Comparison of ENCODE assay signal across 23 cellular contexts in genomic region chr22:40273319-40273718, GRCh38.
DNase-seq lines count a peak whose midpoint lies in the region; ATAC-seq, FAIRE-seq and TF ChIP-seq lines count a peak whose summit lies in the region.
"Had no signal": no experiment of that assay in that cellular context is flagged by ENCODE, and none has a peak within 500 bp of the region (broad histone marks: within the 10 kb centered on the region; RNA-seq: fewer than 3 reads in every experiment).

No MANE protein-coding gene starts in this region.

- peaks cover 28 to 61% (median 50%) of the 10 kb centered on the region in 3 donors for H3K4me1 Mint-ChIP-seq in CD8-positive, alpha-beta memory T cell
- H3K4me1 Mint-ChIP-seq in activated CD8-positive, alpha-beta memory T cell treated with anti-CD3 and anti-CD28 coated beads, Interleukin-2, amount 10 ng/mL, durations not matched to agents 7 days and 5 days: peaks cover 17% of the 10 kb centered on the region
- no peaks in the 10 kb centered on the region for H3K4me1 Mint-ChIP-seq in glutamatergic neuron (ENCODE audit: low read depth, unreplicated experiment)

- no peaks in the 10 kb centered on the region for H3K79me2 ChIP-seq in endothelial cell of umbilical vein (ENCODE audit: control insufficient read depth, insufficient read depth, low read length)

- FAIRE-seq in endothelial cell of umbilical vein (lab: Jason Lieb, UNC): no peak
- FAIRE-seq: colon, keratinocyte had no signal

- H3K27ac Mint-ChIP-seq in CD8-positive, alpha-beta memory T cell: peak overlapping the region in 5 of 8 donors; percentile 12 to 82 (median 50)
- no peak overlapping the region for H3K27ac Mint-ChIP-seq in activated CD8-positive, alpha-beta memory T cell treated with anti-CD3 and anti-CD28 coated beads, Interleukin-2, amount 10 ng/mL, durations not matched to agents 7 days and 5 days
- H3K27ac Mint-ChIP-seq in glutamatergic neuron (ENCODE audit: unreplicated experiment): no peak overlapping the region
- H3K27ac Mint-ChIP-seq: activated CD8-positive, alpha-beta T cell treated with anti-CD3 and anti-CD28 coated beads, Interleukin-2, amount 10 ng/mL, durations not matched to agents 7 days and 5 days had no signal

- H3K27me3 ChIP-seq in CD8-positive, alpha-beta memory T cell (ENCODE audit: insufficient read depth, low read length, poor library complexity, severe bottlenecking): no peaks in the 10 kb centered on the region
- H3K27me3 ChIP-seq in endothelial cell of umbilical vein (ENCODE audit: control insufficient read depth in 2 of 2, insufficient read depth in 2 of 2, low read length in 2 of 2) (no peaks in the 10 kb centered on the region), psoas muscle (ENCODE audit: insufficient read depth in 3 of 3, low read length in 2 of 3) (no peaks in the 10 kb centered on the region), upper lobe of left lung (no peaks in the 10 kb centered on the region)
- H3K27me3 ChIP-seq: brain microvascular endothelial cell, right atrium auricular region had no signal

- no peaks in the 10 kb centered on the region for H3K9me3 Mint-ChIP-seq in CD8-positive, alpha-beta memory T cell
- no peaks in the 10 kb centered on the region for H3K9me3 Mint-ChIP-seq in activated CD8-positive, alpha-beta memory T cell treated with anti-CD3 and anti-CD28 coated beads, Interleukin-2, amount 10 ng/mL, durations not matched to agents 7 days and 5 days (ENCODE audit: low read depth)
- no peaks in the 10 kb centered on the region for H3K9me3 Mint-ChIP-seq in glutamatergic neuron (ENCODE audit: unreplicated experiment)

- no peak overlapping the region for H2AFZ ChIP-seq in endothelial cell of umbilical vein (ENCODE audit: low read depth, low read length)

- peaks cover 27% of the 10 kb centered on the region for H3K36me3 ChIP-seq in CD8-positive, alpha-beta memory T cell (ENCODE audit: insufficient read depth, low read length)
- H3K36me3 ChIP-seq in endothelial cell of umbilical vein (ENCODE audit: control insufficient read depth in 2 of 2, extremely low read depth in 1 of 2, insufficient read depth in 2 of 2, low read length in 2 of 2): peaks cover 3 to 7% of the 10 kb centered on the region in 2 experiments
- H3K36me3 ChIP-seq in psoas muscle (ENCODE audit: insufficient read depth in 1 of 2, low read depth in 1 of 2): peaks cover 0 to 32% of the 10 kb centered on the region in 2 donors
- H3K36me3 ChIP-seq in upper lobe of left lung: peaks cover 0 to 25% (median 12%) of the 10 kb centered on the region in 4 donors

- TF ChIP-seq CTCF in RWPE1 (conservative IDR thresholded peaks at IDR 0.05; ENCODE audit: low read depth): no peak
- no peak for TF ChIP-seq CTCF in endothelial cell of umbilical vein (IDR thresholded peaks at IDR 0.05; ENCODE audit: extremely low read depth in 1 of 2, insufficient read depth in 1 of 2, low read depth in 1 of 2, low read length in 2 of 2)
- TF ChIP-seq CTCF in psoas muscle (IDR thresholded peaks at IDR 0.05): no peak
- no peak for TF ChIP-seq CTCF in glutamatergic neuron (IDR thresholded peaks at IDR 0.05; ENCODE audit: partially characterized antibody, unreplicated experiment)
- no peak for TF ChIP-seq CTCF in upper lobe of left lung (IDR thresholded peaks at IDR 0.05)

- TF ChIP-seq POLR2A in endothelial cell of umbilical vein (IDR thresholded peaks at IDR 0.05; ENCODE audit: low read depth, low read length) (no peak), upper lobe of left lung (IDR thresholded peaks at IDR 0.05) (no peak)

- BruUV-seq in endothelial cell of umbilical vein (replicated peaks; lab: Mats Ljungman, UMichigan): no TSS peak

- H3K9me3 ChIP-seq in CD8-positive, alpha-beta memory T cell (ENCODE audit: low read length): no peaks in the 10 kb centered on the region
- H3K9me3 ChIP-seq in endothelial cell of umbilical vein (replicated peaks; ENCODE audit: control insufficient read depth, insufficient read depth, low read length) (no peaks in the 10 kb centered on the region), psoas muscle (no peaks in the 10 kb centered on the region), upper lobe of left lung (no peaks in the 10 kb centered on the region)
- H3K9me3 ChIP-seq: right atrium auricular region had no signal

- no peak for TF ChIP-seq EP300 in upper lobe of left lung (IDR thresholded peaks at IDR 0.05)

- CTCF ChIA-PET in CD8-positive, alpha-beta memory T cell (lab: Charles Lee): no interaction called here
- CTCF ChIA-PET in RWPE1 (lab: Yijun Ruan, JAX): no interaction called here
- CTCF ChIA-PET in endothelial cell of umbilical vein (lab: Charles Lee): interaction anchor here (1.8 to 1.9 kb wide), 2 partner anchors 10 to 96 kb away, joined by 6 read pairs; partner anchors contain the start of gene TNRC6B
- CTCF ChIA-PET in activated CD8-positive, alpha-beta memory T cell treated with anti-CD3 and anti-CD28 coated beads, Interleukin-2, amount 10 ng/mL, durations not matched to agents 7 days and 5 days (lab: Charles Lee): interaction anchor here (1.4 kb wide), 1 partner anchor 75 kb away, joined by 4 read pairs; no protein-coding TSS in a partner anchor

- peaks cover 30% of the 10 kb centered on the region for H3K4me1 ChIP-seq in CD8-positive, alpha-beta memory T cell (ENCODE audit: insufficient read depth, low read length)
- peaks cover 35% of the 10 kb centered on the region for H3K4me1 ChIP-seq in endothelial cell of umbilical vein (ENCODE audit: control insufficient read depth, extremely low read depth, insufficient read depth, low read length)
- H3K4me1 ChIP-seq in psoas muscle: peaks cover 21% of the 10 kb centered on the region
- peaks cover 11 to 22% (median 11%) of the 10 kb centered on the region in 4 donors for H3K4me1 ChIP-seq in upper lobe of left lung

- DNase-seq in CD8-positive, alpha-beta memory T cell: no peak
- no peak for DNase-seq in RWPE1 (ENCODE audit: low spot score)
- peak; percentile 35 for DNase-seq in endothelial cell of umbilical vein (ENCODE audit: low read depth, low spot score)
- no peak for DNase-seq in psoas muscle
- DNase-seq in activated CD8-positive, alpha-beta memory T cell treated with anti-CD3 and anti-CD28 coated beads, Interleukin-2, amount 10 ng/mL, durations not matched to agents 7 days and 5 days: no peak
- DNase-seq in glutamatergic neuron: no peak
- DNase-seq in upper lobe of left lung: no peak
- DNase-seq: activated CD4-positive, CD25-positive, alpha-beta regulatory T cell; activated CD8-positive, alpha-beta T cell treated with anti-CD3 and anti-CD28 coated beads, Interleukin-2, amount 10 ng/mL, durations not matched to agents 7 days and 5 days; activated T-cell treated with anti-CD3 and anti-CD28 coated beads, Interleukin-2, amount 50 U/mL, for 48 hours; brain microvascular endothelial cell; DMS79 treated with DMSO at 0.1 percent for 48 hours; effector memory CD4-positive, alpha-beta T cell; mammary epithelial cell; NCI-H524 treated with DMSO at 0.1 percent for 48 hours; stimulated activated CD8-positive, alpha-beta memory T cell treated with anti-CD3 and anti-CD28 coated beads, Interleukin-4, amount 100 ng/mL, for 48 hours; substantia nigra had no signal

- peak overlapping the region; percentile 46 for H3K4me2 ChIP-seq in endothelial cell of umbilical vein (ENCODE audit: insufficient read depth, low read length)
- H3K4me2 ChIP-seq: KMS-11 had no signal

- no peaks in the 10 kb centered on the region for H3K27me3 Mint-ChIP-seq in CD8-positive, alpha-beta memory T cell
- no peaks in the 10 kb centered on the region for H3K27me3 Mint-ChIP-seq in activated CD8-positive, alpha-beta memory T cell treated with anti-CD3 and anti-CD28 coated beads, Interleukin-2, amount 10 ng/mL, durations not matched to agents 7 days and 5 days
- no peaks in the 10 kb centered on the region for H3K27me3 Mint-ChIP-seq in glutamatergic neuron (ENCODE audit: unreplicated experiment)

- WGBS in psoas muscle, 3 donors: 78 to 89% (median 82%) methylated on average over 6 of the region's 6 CpGs
- 78 to 87% methylated on average over 6 of the region's 6 CpGs for WGBS in upper lobe of left lung, 2 donors

- POLR2A ChIA-PET in CD8-positive, alpha-beta memory T cell (lab: Charles Lee): no interaction called here
- POLR2A ChIA-PET in RWPE1 (lab: Yijun Ruan, JAX; ENCODE audit: low non-redundant PET) (no interaction called here), endothelial cell of umbilical vein (lab: Charles Lee) (interaction anchor here (1.4 kb wide), 1 partner anchor 96 kb away, joined by 4 read pairs; the partner anchor contains the start of gene TNRC6B)

- no peak for ATAC-seq in psoas muscle
- ATAC-seq in activated CD8-positive, alpha-beta memory T cell treated with anti-CD3 and anti-CD28 coated beads, Interleukin-2, amount 10 ng/mL, durations not matched to agents 7 days and 5 days: no peak
- ATAC-seq in upper lobe of left lung (ENCODE audit: low FRiP score in 2 of 2): no peak
- ATAC-seq: activated CD8-positive, alpha-beta T cell treated with anti-CD3 and anti-CD28 coated beads, Interleukin-2, amount 10 ng/mL, durations not matched to agents 7 days and 5 days; HCT116 had no signal

- no peak overlapping the region for H3K9ac ChIP-seq in endothelial cell of umbilical vein (replicated peaks; ENCODE audit: extremely low read depth, insufficient read depth, low read length)
- H3K9ac ChIP-seq: KMS-11 had no signal

- H3K4me3 ChIP-seq in CD8-positive, alpha-beta memory T cell (ENCODE audit: low read length): no peak overlapping the region
- no peak overlapping the region for H3K4me3 ChIP-seq in endothelial cell of umbilical vein (replicated peaks in 1 of 3; ENCODE audit: insufficient read depth in 1 of 3, low read depth in 1 of 3, low read length in 3 of 3)
- no peak overlapping the region for H3K4me3 ChIP-seq in psoas muscle
- H3K4me3 ChIP-seq in upper lobe of left lung: no peak overlapping the region
- H3K4me3 ChIP-seq: right atrium auricular region, SK-N-MC had no signal

- no peaks in the 10 kb centered on the region for H4K20me1 ChIP-seq in endothelial cell of umbilical vein (replicated peaks; ENCODE audit: control insufficient read depth, extremely low read depth, insufficient read depth, low read length)

- no peaks in the 10 kb centered on the region for H3K9me1 ChIP-seq in endothelial cell of umbilical vein (replicated peaks; ENCODE audit: control insufficient read depth, extremely low read depth, insufficient read depth, low read length)

- no peak overlapping the region for H3K27ac ChIP-seq in CD8-positive, alpha-beta memory T cell (ENCODE audit: low read depth, low read length)
- H3K27ac ChIP-seq in RWPE1 (peak overlapping the region; percentile 19), endothelial cell of umbilical vein (ENCODE audit: insufficient read depth, low read depth, low read length) (peak overlapping the region; percentile 7), psoas muscle (peak overlapping the region; percentile 28), upper lobe of left lung (no peak overlapping the region)
- H3K27ac ChIP-seq: brain microvascular endothelial cell, KMS-11, SK-N-MC had no signal

- dilution Hi-C loops in endothelial cell of umbilical vein (cut with MboI; ENCODE audit: extremely low pct_ligation_motif_present, low sequenced_read_pairs): no loop called here

- H3K36me3 Mint-ChIP-seq in CD8-positive, alpha-beta memory T cell: peaks cover 0 to 82% (median 24%) of the 10 kb centered on the region in 3 donors
- peaks cover 35% of the 10 kb centered on the region for H3K36me3 Mint-ChIP-seq in activated CD8-positive, alpha-beta memory T cell treated with anti-CD3 and anti-CD28 coated beads, Interleukin-2, amount 10 ng/mL, durations not matched to agents 7 days and 5 days
- no peaks in the 10 kb centered on the region for H3K36me3 Mint-ChIP-seq in glutamatergic neuron (ENCODE audit: unreplicated experiment)

- intact Hi-C loops in endothelial cell of umbilical vein (cut with micrococcal nuclease): loop anchor here (10.0 kb wide), 1 partner anchor 229 kb away; no protein-coding TSS in a partner anchor
- intact Hi-C loops in psoas muscle (cut with DNase I): loop anchor here (5.0 to 10.0 kb wide), 3 partner anchors 41 to 219 kb away; no protein-coding TSS in a partner anchor

- H3K4me3 Mint-ChIP-seq in CD8-positive, alpha-beta memory T cell: no peak overlapping the region
- no peak overlapping the region for H3K4me3 Mint-ChIP-seq in activated CD8-positive, alpha-beta memory T cell treated with anti-CD3 and anti-CD28 coated beads, Interleukin-2, amount 10 ng/mL, durations not matched to agents 7 days and 5 days
- no peak overlapping the region for H3K4me3 Mint-ChIP-seq in glutamatergic neuron (ENCODE audit: unreplicated experiment)
- H3K4me3 Mint-ChIP-seq: activated CD8-positive, alpha-beta T cell treated with anti-CD3 and anti-CD28 coated beads, Interleukin-2, amount 10 ng/mL, durations not matched to agents 7 days and 5 days had no signal

Comparison
In these comparisons a context has a peak if more than half of its experiments do, and no peak if none do; other contexts are left out.
1. H3K27ac ChIP-seq: peak in RWPE1 (single experiment), endothelial cell of umbilical vein (single experiment) and psoas muscle (single experiment); none in CD8-positive, alpha-beta memory T cell (single experiment) and upper lobe of left lung (0 of 4).
2. H3K27ac Mint-ChIP-seq: peak in CD8-positive, alpha-beta memory T cell (5 of 8); none in activated CD8-positive, alpha-beta memory T cell treated with anti-CD3 and anti-CD28 coated beads, Interleukin-2, amount 10 ng/mL, durations not matched to agents 7 days and 5 days (single experiment) and glutamatergic neuron (single experiment).
3. CTCF ChIA-PET loops: an anchor here in endothelial cell of umbilical vein (1.8 to 1.9 kb wide) and activated CD8-positive, alpha-beta memory T cell treated with anti-CD3 and anti-CD28 coated beads, Interleukin-2, amount 10 ng/mL, durations not matched to agents 7 days and 5 days (1.4 kb wide); none called in CD8-positive, alpha-beta memory T cell and RWPE1.